Comparison of ENCODE assay signal across 18 cellular contexts in the genomic region with DNA sequence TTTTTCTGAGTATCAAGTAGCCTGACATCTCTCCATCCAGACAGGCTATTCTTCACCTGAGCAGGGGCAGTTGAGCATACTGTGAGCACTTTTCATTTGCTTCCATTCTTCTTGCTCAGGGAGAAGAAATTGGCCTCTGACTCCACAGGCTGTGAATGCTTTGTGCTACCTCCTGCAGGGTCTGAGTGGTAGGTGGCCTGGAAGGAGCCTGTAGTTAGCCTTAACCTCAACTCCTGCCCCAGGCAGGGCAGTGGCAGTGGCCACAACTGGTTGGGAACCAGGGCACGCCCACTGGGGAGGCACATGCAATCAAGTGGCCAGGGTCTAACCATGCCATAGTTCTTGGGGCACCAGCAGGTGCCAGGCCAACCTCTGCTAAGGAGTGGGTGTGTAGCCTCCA. TPM values are rescaled to one million over a fixed set of nuclear protein-coding genes. Genes with fewer than 3 reads are reported as not detected.
A peak's percentile ranks its signal among the peaks of the same experiment; 100 is the strongest.
DNase-seq lines count a peak whose midpoint lies in the region; ATAC-seq, FAIRE-seq and TF ChIP-seq lines count a peak whose summit lies in the region.
"Had no signal": no experiment of that assay in that cellular context is flagged by ENCODE, and none has a peak within 500 bp of the region (broad histone marks: within the 10 kb centered on the region; RNA-seq: fewer than 3 reads in every experiment).

No MANE protein-coding gene starts in this region.

- H3K27me3 ChIP-seq in bronchial epithelial cell (ENCODE audit: control insufficient read depth, insufficient read depth, low read length) (no peaks in the 10 kb centered on the region), mesenchymal stem cell (ENCODE audit: control insufficient read depth in 1 of 2, insufficient read depth in 1 of 2, low read length in 2 of 2) (no peaks in the 10 kb centered on the region), esophagus muscularis mucosa (no peaks in the 10 kb centered on the region)
- H3K27me3 ChIP-seq: BE2C had no signal

- FAIRE-seq in HTR-8/SVneo (lab: Jason Lieb, UNC) (peak; percentile 16), bronchial epithelial cell (lab: Jason Lieb, UNC) (peak; percentile 47)
- FAIRE-seq: A204.1, GM12892, H1 had no signal

- H2BK120ac ChIP-seq in mesenchymal stem cell (ENCODE audit: low read depth, low read length): no peak overlapping the region

- H4K8ac ChIP-seq in mesenchymal stem cell (ENCODE audit: low read length): peak overlapping the region; percentile 48

- H3K27ac ChIP-seq in mesenchymal stem cell (ENCODE audit: low read length, poor library complexity, severe bottlenecking): no peak overlapping the region
- no peak overlapping the region for H3K27ac ChIP-seq in esophagus muscularis mucosa (replicated peaks in 1 of 4)
- H3K27ac ChIP-seq: C4-2B had no signal

- TF ChIP-seq CTCF in bronchial epithelial cell (IDR thresholded peaks at IDR 0.05; ENCODE audit: insufficient read depth, low read length, severe bottlenecking) (no peak), esophagus muscularis mucosa (IDR thresholded peaks at IDR 0.05) (no peak)

- H2AK5ac ChIP-seq in mesenchymal stem cell (ENCODE audit: low read length, severe bottlenecking): no peak overlapping the region

- H3K36me3 ChIP-seq in bronchial epithelial cell (ENCODE audit: control insufficient read depth, insufficient read depth, low read length) (peaks cover 4% of the 10 kb centered on the region), mesenchymal stem cell (ENCODE audit: control insufficient read depth in 1 of 2, insufficient read depth in 2 of 2, low read depth in 1 of 2, low read length in 2 of 2) (peaks cover 11 to 16% of the 10 kb centered on the region in 2 experiments), esophagus muscularis mucosa (peaks cover 0 to 23% (median 4%) of the 10 kb centered on the region in 4 donors)
- H3K36me3 ChIP-seq: BE2C, HAP-1 had no signal

- H2BK15ac ChIP-seq in mesenchymal stem cell (ENCODE audit: low read depth, poor library complexity, severe bottlenecking): no peak overlapping the region

- no peak overlapping the region for H2BK12ac ChIP-seq in mesenchymal stem cell (ENCODE audit: low read length in 2 of 2)

- H3K4ac ChIP-seq in mesenchymal stem cell (ENCODE audit: low read depth in 1 of 2, low read length in 2 of 2): no peak overlapping the region

- no peak overlapping the region for H2BK5ac ChIP-seq in mesenchymal stem cell (ENCODE audit: low read depth, low read length, poor library complexity, severe bottlenecking)

- intact Hi-C loops in esophagus muscularis mucosa (cut with DNase I): no loop called here

- H3K9ac ChIP-seq in mesenchymal stem cell (ENCODE audit: low read length): no peak overlapping the region

- no peak overlapping the region for H3K18ac ChIP-seq in mesenchymal stem cell (ENCODE audit: low read depth in 1 of 2, low read length in 2 of 2)

- peaks cover 4% of the 10 kb centered on the region for H3K4me1 ChIP-seq in mesenchymal stem cell (ENCODE audit: control insufficient read depth, insufficient read depth, low read depth, low read length)
- peaks cover 13 to 40% (median 26%) of the 10 kb centered on the region in 4 donors for H3K4me1 ChIP-seq in esophagus muscularis mucosa
- H3K4me1 ChIP-seq: BE2C, HAP-1 had no signal

- H4K91ac ChIP-seq in mesenchymal stem cell (ENCODE audit: low read length): no peak overlapping the region

- no peak for TF ChIP-seq EP300 in esophagus muscularis mucosa (IDR thresholded peaks at IDR 0.05)

- H3K9me3 ChIP-seq in mesenchymal stem cell (ENCODE audit: control insufficient read depth, low read length) (no peaks in the 10 kb centered on the region), esophagus muscularis mucosa (no peaks in the 10 kb centered on the region)
- H3K9me3 ChIP-seq: BE2C, Caco-2, HAP-1 had no signal

- no peak overlapping the region for H2AFZ ChIP-seq in mesenchymal stem cell (ENCODE audit: low read depth, low read length)

- ATAC-seq in GM21367 (IDR thresholded peaks at IDR 0.05; ENCODE audit: unreplicated experiment): no peak
- ATAC-seq: CD8-positive, alpha-beta T cell had no signal

- H3K23ac ChIP-seq in mesenchymal stem cell (ENCODE audit: low read length in 2 of 2): no peak overlapping the region

- H3K4me3 ChIP-seq in bronchial epithelial cell (ENCODE audit: low read depth, low read length) (no peak overlapping the region), mesenchymal stem cell (ENCODE audit: insufficient read depth in 1 of 2, low read depth in 1 of 2, low read length in 2 of 2) (no peak overlapping the region), esophagus muscularis mucosa (no peak overlapping the region)
- H3K4me3 ChIP-seq: HAP-1 had no signal

- DNase-seq in HTR-8/SVneo (ENCODE audit: insufficient read length, low spot score) (no peak), bronchial epithelial cell (ENCODE audit: low read depth) (no peak), mesenchymal stem cell (no peak), esophagus muscularis mucosa (ENCODE audit: extremely low spot score) (no peak), NCI-H128 (lab: John Stamatoyannopoulos, UW; ENCODE audit: unreplicated experiment) (no peak)
- no peak for DNase-seq in stimulated activated CD4-positive, alpha-beta T cell treated with anti-CD3 and anti-CD28 coated beads, Interleukin-2, amount 100 ng/mL, for 48 hours
- DNase-seq: BE2C; Caco-2; CD8-positive, alpha-beta T cell; DND-41; GDM1; HFFc6 had no signal

- no peak overlapping the region for H3K14ac ChIP-seq in mesenchymal stem cell (ENCODE audit: low read length in 2 of 2)

- peaks cover 1% of the 10 kb centered on the region for H3K79me1 ChIP-seq in mesenchymal stem cell (replicated peaks; ENCODE audit: low read length, poor library complexity, severe bottlenecking)

- no peak for TF ChIP-seq POLR2A in esophagus muscularis mucosa (IDR thresholded peaks at IDR 0.05; ENCODE audit: low read depth)

- 100% methylated on average over 1 of the region's 1 CpG for WGBS in mesenchymal stem cell
- WGBS in esophagus muscularis mucosa: 100% methylated on average over 1 of the region's 1 CpG

- H3K4me2 ChIP-seq in mesenchymal stem cell (ENCODE audit: low read length, poor library complexity, severe bottlenecking): no peak overlapping the region

RNA-seq across cellular contexts. Expression of gene C3orf62, which starts 7.6 kb away (rescaled TPM):
- total RNA-seq in bronchial epithelial cell: 0.79 and 1.8 TPM in 2 replicates
- polyA plus RNA-seq in mesenchymal stem cell (2013, experiment 1 of 2): 3.9 TPM
- polyA plus RNA-seq in mesenchymal stem cell (2013, experiment 2 of 2): 4.5 TPM
- total RNA-seq in esophagus muscularis mucosa: 1 to 10 TPM; 3.1 to 8.7 (median 5.8) TPM
